Comparison of ENCODE assay signal across 8 cellular contexts in genomic region chr1:159780583-159781582, GRCh38. TPM values are rescaled to one million over a fixed set of nuclear protein-coding genes. Genes with fewer than 3 reads are reported as not detected.
DNase-seq lines count a peak whose midpoint lies in the region; ATAC-seq, FAIRE-seq and TF ChIP-seq lines count a peak whose summit lies in the region.

Gene DUSP23, plus strand, starts transcription at chr1:159780962. Its CDS starts 139 bp downstream, at chr1:159781101.

- H3K27me3 ChIP-seq in keratinocyte (ENCODE audit: control insufficient read depth, extremely low read depth, insufficient read depth, low read length), result no peaks in the 10 kb centered on the region

- H3K9me3 ChIP-seq in keratinocyte (ENCODE audit: control insufficient read depth, low read depth, low read length), result no peaks in the 10 kb centered on the region

- peak; percentile 91 for FAIRE-seq in keratinocyte (lab: Jason Lieb, UNC)

- DNase-seq in AG08395 (ENCODE audit: low spot score) (peak; percentile 99), NCI-H345 treated with DMSO at 0.1 percent for 48 hours (lab: John Stamatoyannopoulos, UW; ENCODE audit: unreplicated experiment) (peak; percentile 92), cerebellum (ENCODE audit: low spot score) (peak; percentile 98), keratinocyte (ENCODE audit: low read depth, low spot score) (peak; percentile 84)
- DNase-seq in activated CD4-positive, alpha-beta T cell treated with anti-CD3 and anti-CD28 coated beads for 1 hour, result peak; percentile 94
- DNase-seq in stimulated activated CD4-positive, alpha-beta T cell treated with anti-CD3 and anti-CD28 coated beads, Interleukin-15, amount 100 ng/mL, for 1 hour (ENCODE audit: low read depth in 1 of 2, low spot score in 1 of 2), result peak; percentile 91 to 93

- dilution Hi-C loops in keratinocyte (cut with MboI; ENCODE audit: extremely low pct_ligation_motif_present, low sequenced_read_pairs), result loop anchor here (25.0 kb wide), 1 partner anchor 256 kb away; the partner anchor contains the start of gene PIGM

- H3K4me1 ChIP-seq in keratinocyte (ENCODE audit: control insufficient read depth, extremely low read depth, insufficient read depth, low read length), result no peaks in the 10 kb centered on the region

- H2AFZ ChIP-seq in keratinocyte (ENCODE audit: control insufficient read depth, low read length), result peak within 1 kb of the TSS; percentile 85

- H3K4me3 ChIP-seq in keratinocyte (ENCODE audit: control insufficient read depth in 2 of 3, extremely low read depth in 1 of 3, insufficient read depth in 2 of 3, low read depth in 1 of 3, low read length in 3 of 3), result peak within 1 kb of the TSS; percentile 64 to 90 (median 72)

- H3K4me2 ChIP-seq in keratinocyte (ENCODE audit: control insufficient read depth, extremely low read depth, insufficient read depth, low read depth, low read length), result peak within 1 kb of the TSS; percentile 59

- no peaks in the 10 kb centered on the region for H3K36me3 ChIP-seq in keratinocyte (ENCODE audit: control insufficient read depth in 2 of 2, extremely low read depth in 1 of 2, insufficient read depth in 2 of 2, low read length in 2 of 2)

- no peaks in the 10 kb centered on the region for H4K20me1 ChIP-seq in keratinocyte (ENCODE audit: control insufficient read depth, extremely low read depth, insufficient read depth, low read length)

- peak within 1 kb of the TSS; percentile 64 for H3K9ac ChIP-seq in keratinocyte (ENCODE audit: control insufficient read depth, extremely low read depth, insufficient read depth, low read length)

- ATAC-seq in GM18909 (IDR thresholded peaks at IDR 0.05; ENCODE audit: poor library complexity, unreplicated experiment), result peak; percentile 99
- ATAC-seq in HG03175 (IDR thresholded peaks at IDR 0.05; ENCODE audit: unreplicated experiment), result peak; percentile 99

- peak; percentile 96 to 98 (median 98) for TF ChIP-seq CTCF in keratinocyte (optimal IDR thresholded peaks at IDR 0.05 in 1 of 3, IDR thresholded peaks at IDR 0.05 in 1 of 3, conservative IDR thresholded peaks at IDR 0.05 in 1 of 3; ENCODE audit: extremely low read depth in 1 of 3, insufficient read depth in 2 of 3, low read length in 3 of 3)

- H3K9me1 ChIP-seq in keratinocyte (ENCODE audit: control insufficient read depth, extremely low read depth, insufficient read depth, low read length), result no peaks in the 10 kb centered on the region

- H3K27ac ChIP-seq in keratinocyte (ENCODE audit: control insufficient read depth, insufficient read depth, low read length), result peak within 1 kb of the TSS; percentile 33

- no peaks in the 10 kb centered on the region for H3K79me2 ChIP-seq in keratinocyte (ENCODE audit: control insufficient read depth, insufficient read depth, low read length)

RNA-seq across cellular contexts. Expression of gene DUSP23, which starts in this region (rescaled TPM):
- total RNA-seq in cerebellum, result 12.2 TPM
- polyA plus RNA-seq in keratinocyte, result 23.8 to 44.6 TPM (median 35.0 TPM) in 3 replicates
- polyA plus RNA-seq in keratinocyte (2011; ENCODE audit: low read depth), result 15.5 TPM
- 21.0 and 40.4 TPM in 2 replicates for polyA plus RNA-seq in keratinocyte (2011; cell fraction: cytosol; rRNA removed)
- 11.3 and 13.9 TPM in 2 replicates for polyA plus RNA-seq in keratinocyte (2011; cell fraction: nucleus; rRNA removed)
- polyA plus RNA-seq in keratinocyte (2012; ENCODE audit: low replicate concordance), result 34.1 and 43.4 TPM in 2 replicates
- 10.1 to 14.7 TPM (median 10.8 TPM) in 3 replicates for polyA minus RNA-seq in keratinocyte
- 29.5 TPM for polyA minus RNA-seq in keratinocyte (2011; cell fraction: cytosol; rRNA and poly(A)+ RNA removed)
- polyA minus RNA-seq in keratinocyte (2011; cell fraction: nucleus; rRNA and poly(A)+ RNA removed), result 3.2 and 3.3 TPM in 2 replicates

Comparison
In these comparisons a context has a peak if more than half of its experiments do, and no peak if none do; other contexts are left out.
1. Peak in every context shown above with its lines: DNase-seq, ATAC-seq, H3K4me3 ChIP-seq and H3K27ac ChIP-seq.